1 cellular context compared by ENCODE assay signal in the genomic region with DNA sequence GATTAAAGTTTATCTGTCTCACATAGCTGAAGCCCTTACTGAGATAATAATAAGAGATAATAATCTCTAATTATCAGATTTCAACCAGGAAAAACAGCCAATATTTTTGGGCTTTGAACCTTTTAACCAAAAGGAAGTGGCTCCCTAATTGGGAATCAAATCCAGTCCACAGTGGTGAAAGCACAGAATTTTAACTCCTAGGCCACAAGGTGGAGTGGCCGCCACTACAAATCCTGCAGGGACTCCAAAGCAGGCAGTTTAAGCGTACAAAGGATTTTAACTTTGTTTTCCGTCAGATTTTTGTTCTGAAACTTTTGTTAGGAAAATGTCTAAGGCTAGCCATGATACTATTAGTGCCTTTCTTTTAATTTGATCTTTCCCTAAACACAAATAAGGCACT.
TF ChIP-seq lines count a peak whose summit lies in the region.

No MANE protein-coding gene starts in this region.

TF ChIP-seq in HepG2, 621 proteins besides CTCF, POLR2A, EP300 and RAD21 (continued from another document):
- TF ChIP-seq, protein P1, sequence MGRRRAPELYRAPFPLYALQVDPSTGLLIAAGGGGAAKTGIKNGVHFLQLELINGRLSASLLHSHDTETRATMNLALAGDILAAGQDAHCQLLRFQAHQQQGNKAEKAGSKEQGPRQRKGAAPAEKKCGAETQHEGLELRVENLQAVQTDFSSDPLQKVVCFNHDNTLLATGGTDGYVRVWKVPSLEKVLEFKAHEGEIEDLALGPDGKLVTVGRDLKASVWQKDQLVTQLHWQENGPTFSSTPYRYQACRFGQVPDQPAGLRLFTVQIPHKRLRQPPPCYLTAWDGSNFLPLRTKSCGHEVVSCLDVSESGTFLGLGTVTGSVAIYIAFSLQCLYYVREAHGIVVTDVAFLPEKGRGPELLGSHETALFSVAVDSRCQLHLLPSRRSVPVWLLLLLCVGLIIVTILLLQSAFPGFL (CRISPR knock-in tag; IDR thresholded peaks at IDR 0.05) = no peak
- TF ChIP-seq STAG1 (CRISPR knock-in tag; IDR thresholded peaks at IDR 0.05) (peak; percentile 76), NR2C2 (CRISPR knock-in tag; IDR thresholded peaks at IDR 0.05; ENCODE audit: borderline replicate concordance) (peak; percentile 3; the same call in 1 of the 2 replicates), PHF21A (CRISPR knock-in tag; IDR thresholded peaks at IDR 0.05) (no peak), ZNF800 (CRISPR knock-in tag; IDR thresholded peaks at IDR 0.05) (0 out of 2 replicates have a peak, but pooled peaks have one; percentile 14), SMC3 (IDR thresholded peaks at IDR 0.05; ENCODE audit: low read length) (peak; percentile 37; the same call in 1 of the 2 replicates), SRF (IDR thresholded peaks at IDR 0.05; ENCODE audit: low read depth, low read length) (0 out of 2 replicates have a peak, but pooled peaks have one; percentile 29)
